Comparison of ENCODE assay signal across 8 cellular contexts in genomic region chr3:185935465-185936263, GRCh38. TPM values are rescaled to one million over a fixed set of nuclear protein-coding genes. Genes with fewer than 3 reads are reported as not detected.
DNase-seq lines count a peak whose midpoint lies in the region; ATAC-seq, FAIRE-seq and TF ChIP-seq lines count a peak whose summit lies in the region.

No MANE protein-coding gene starts in this region.

- H3K23ac ChIP-seq in mesenchymal stem cell (ENCODE audit: low read length in 2 of 2) = no peak overlapping the region

- no peak overlapping the region for H2AFZ ChIP-seq in ACC112 (ENCODE audit: low read length, unreplicated experiment)
- no peak overlapping the region for H2AFZ ChIP-seq in GM12878 (ENCODE audit: control insufficient read depth, low read depth, low read length)
- no peak overlapping the region for H2AFZ ChIP-seq in mesenchymal stem cell (ENCODE audit: low read depth, low read length)

- TF ChIP-seq EP300 in GM12878 (IDR thresholded peaks at IDR 0.05; ENCODE audit: borderline replicate concordance in 1 of 2, control insufficient read depth in 1 of 2, low read depth in 2 of 2, low read length in 2 of 2) = no peak

- peak overlapping the region; percentile 96 for H3K27ac ChIP-seq in ACC112 (ENCODE audit: low read depth, low read length)
- H3K27ac ChIP-seq in GM12878 (ENCODE audit: control insufficient read depth, insufficient read depth) = peak overlapping the region; percentile 100
- no peak overlapping the region for H3K27ac ChIP-seq in mesenchymal stem cell (ENCODE audit: low read length, poor library complexity, severe bottlenecking)

- no peak overlapping the region for H2AK5ac ChIP-seq in mesenchymal stem cell (ENCODE audit: low read length, severe bottlenecking)

- H2BK5ac ChIP-seq in mesenchymal stem cell (ENCODE audit: low read depth, low read length, poor library complexity, severe bottlenecking) = no peak overlapping the region

- peaks cover 71% of the 10 kb centered on the region for H3K79me2 ChIP-seq in ACC112 (ENCODE audit: control insufficient read depth, insufficient read depth, low read length, unreplicated experiment)
- peaks cover 72% of the 10 kb centered on the region for H3K79me2 ChIP-seq in GM12878 (ENCODE audit: control insufficient read depth, insufficient read depth, low read length)

- no TSS peak for BruUV-seq in GM12878 (replicated peaks; lab: Mats Ljungman, UMichigan)

- H3K9me3 ChIP-seq in GM12878 (replicated peaks; ENCODE audit: control insufficient read depth, insufficient read depth, low read length) (no peaks in the 10 kb centered on the region; the same call in 2 of the 3 replicates), mesenchymal stem cell (ENCODE audit: control insufficient read depth, low read length) (no peaks in the 10 kb centered on the region)

- no peak overlapping the region for H3K18ac ChIP-seq in mesenchymal stem cell (ENCODE audit: low read depth in 1 of 2, low read length in 2 of 2)

- RAD21 ChIA-PET in GM12878 (lab: Charles Lee; ENCODE audit: unreplicated experiment) = interaction anchor here (1.0 kb wide), 1 partner anchor 8 kb away, joined by 5 read pairs; no protein-coding TSS in a partner anchor

- H3K9ac ChIP-seq in GM12878 (ENCODE audit: control insufficient read depth, insufficient read depth, low read length) (peak overlapping the region; percentile 100), mesenchymal stem cell (ENCODE audit: low read length) (peak overlapping the region; percentile 100)

- H3K36me3 ChIP-seq in ACC112 (ENCODE audit: insufficient read depth, low read length) (peaks cover 35% of the 10 kb centered on the region), GM12878 (ENCODE audit: control insufficient read depth in 2 of 2, insufficient read depth in 2 of 2, low read length in 1 of 2) (peaks cover 0 to 8% of the 10 kb centered on the region in 2 experiments; a peak in 2 of 4 replicates), mesenchymal stem cell (ENCODE audit: control insufficient read depth in 1 of 2, insufficient read depth in 2 of 2, low read depth in 1 of 2, low read length in 2 of 2) (peaks cover 0 to 5% of the 10 kb centered on the region in 2 experiments)

- TF ChIP-seq RAD21 in GM12878 (IDR thresholded peaks at IDR 0.05; ENCODE audit: insufficient read depth, low read depth, low read length) = no peak

- H3K79me1 ChIP-seq in mesenchymal stem cell (replicated peaks; ENCODE audit: low read length, poor library complexity, severe bottlenecking) = no peaks in the 10 kb centered on the region

- intact Hi-C loops in GM12878 (cut with micrococcal nuclease; ENCODE audit: unreplicated experiment) = loop anchor here (5.0 to 10.0 kb wide), 3 partner anchors 637 to 1089 kb away; partner anchors contain the start of genes DNAJB11 and EIF4A2

- H4K8ac ChIP-seq in mesenchymal stem cell (ENCODE audit: low read length) = no peak overlapping the region

- H3K4me3 ChIP-seq in ACC112 (ENCODE audit: low read depth, low read length) (peak overlapping the region; percentile 95), HFF-Myc (replicated peaks; ENCODE audit: low read depth, low read length) (peak overlapping the region; percentile 99), GM12878 (peak overlapping the region; percentile 95), mesenchymal stem cell (ENCODE audit: insufficient read depth in 1 of 2, low read depth in 1 of 2, low read length in 2 of 2) (peak overlapping the region; percentile 4 to 100)

- H3K27me3 ChIP-seq in ACC112 (ENCODE audit: insufficient read depth, low read length) = no peaks in the 10 kb centered on the region
- H3K27me3 ChIP-seq in GM12878 (replicated peaks in 1 of 2; ENCODE audit: control insufficient read depth in 2 of 2, insufficient read depth in 2 of 2, low read length in 1 of 2) = no peaks in the 10 kb centered on the region
- H3K27me3 ChIP-seq in mesenchymal stem cell (ENCODE audit: control insufficient read depth in 1 of 2, insufficient read depth in 1 of 2, low read length in 2 of 2) = no peaks in the 10 kb centered on the region

- in situ Hi-C loops in GM12878 (cut with MboI) = loop anchor here (25.0 kb wide), 1 partner anchor 852 kb away; the partner anchor contains the start of gene EIF4A2

- H3K14ac ChIP-seq in mesenchymal stem cell (ENCODE audit: low read length in 2 of 2) = no peak overlapping the region

- H3K4me2 ChIP-seq in GM12878 (ENCODE audit: control insufficient read depth, insufficient read depth) (peak overlapping the region; percentile 65), mesenchymal stem cell (ENCODE audit: low read length, poor library complexity, severe bottlenecking) (peak overlapping the region; percentile 93)

- H4K91ac ChIP-seq in mesenchymal stem cell (ENCODE audit: low read length) = no peak overlapping the region

- POLR2A ChIA-PET in GM12878 (lab: Charles Lee) = interaction anchor here (0.6 to 2.5 kb wide), 8 partner anchors 8 to 849 kb away, joined by 3 to 12 read pairs (median 4); no protein-coding TSS in a partner anchor

- peaks cover 35% of the 10 kb centered on the region for H3K4me1 ChIP-seq in ACC112 (ENCODE audit: control insufficient read depth, insufficient read depth, low read length, unreplicated experiment)
- H3K4me1 ChIP-seq in GM12878 (ENCODE audit: control insufficient read depth, insufficient read depth, low read length) = peaks cover 8% of the 10 kb centered on the region; the same call in 1 of the 2 replicates
- no peaks in the 10 kb centered on the region for H3K4me1 ChIP-seq in mesenchymal stem cell (ENCODE audit: control insufficient read depth, insufficient read depth, low read depth, low read length)

- H2BK15ac ChIP-seq in mesenchymal stem cell (ENCODE audit: low read depth, poor library complexity, severe bottlenecking) = no peak overlapping the region

- DNase-seq in HFF-Myc (ENCODE audit: extremely low read depth, low read depth) (no peak), GM12878 (ENCODE audit: low read depth, low spot score) (no peak), mesenchymal stem cell (no peak), NCI-H526 (lab: John Stamatoyannopoulos, UW) (no peak)
- no peak for DNase-seq in stimulated activated CD8-positive, alpha-beta memory T cell treated with anti-CD3 and anti-CD28 coated beads, Interleukin-4, amount 100 ng/mL, for 48 hours
- DNase-seq in activated CD4-positive, CD25-positive, alpha-beta regulatory T cell (lab: John Stamatoyannopoulos, UW) = no peak

- ATAC-seq in GM12878 = no peak
- no peak for ATAC-seq in HG03520 (IDR thresholded peaks at IDR 0.05; ENCODE audit: unreplicated experiment)

- 0% methylated on average over 11 of the region's 11 CpGs for WGBS in GM12878 (ENCODE audit: insufficient coverage, insufficient replicate concordance, low lambda C conversion rate, missing lambda C conversion rate)
- 0% methylated on average over 8 of the region's 11 CpGs for WGBS in mesenchymal stem cell

- CTCF ChIA-PET in GM12878 (lab: Yijun Ruan, JAX) = interaction anchor here (1.0 to 2.6 kb wide), 4 partner anchors 8 to 681 kb away, joined by 3 to 7 read pairs (median 4); no protein-coding TSS in a partner anchor

- no peak overlapping the region for H2BK12ac ChIP-seq in mesenchymal stem cell (ENCODE audit: low read length in 2 of 2)

- H4K20me1 ChIP-seq in GM12878 (ENCODE audit: control insufficient read depth, insufficient read depth) = peaks cover 7% of the 10 kb centered on the region

- SMC1A ChIA-PET in GM12878 (lab: Charles Lee; ENCODE audit: uncharacterized antibody, unreplicated experiment) = interaction anchor here (0.6 to 1.8 kb wide), 3 partner anchors 8 to 676 kb away, joined by 3 to 11 read pairs (median 5); no protein-coding TSS in a partner anchor

- no peak for TF ChIP-seq CTCF in HFF-Myc (IDR thresholded peaks at IDR 0.05; ENCODE audit: low read depth, low read length, missing control alignments)
- no peak for TF ChIP-seq CTCF in GM12878 (IDR thresholded peaks at IDR 0.05 in 2 of 3, conservative IDR thresholded peaks at IDR 0.05 in 1 of 3; ENCODE audit: control insufficient read depth in 2 of 3, extremely low read depth in 1 of 3, insufficient read depth in 1 of 3, low read depth in 3 of 3, low read length in 3 of 3)

- no peak overlapping the region for H2BK120ac ChIP-seq in mesenchymal stem cell (ENCODE audit: low read depth, low read length)

- TF ChIP-seq POLR2A in GM12878 (IDR thresholded peaks at IDR 0.05; ENCODE audit: low read depth, low read length) = no peak

- no peak for FAIRE-seq in GM12878 (lab: Jason Lieb, UNC)

- H3K4ac ChIP-seq in mesenchymal stem cell (ENCODE audit: low read depth in 1 of 2, low read length in 2 of 2) = no peak overlapping the region

TF ChIP-seq in GM12878, 131 proteins besides CTCF, POLR2A, EP300 and RAD21 (continues in another document):
- TF ChIP-seq, protein P1, sequence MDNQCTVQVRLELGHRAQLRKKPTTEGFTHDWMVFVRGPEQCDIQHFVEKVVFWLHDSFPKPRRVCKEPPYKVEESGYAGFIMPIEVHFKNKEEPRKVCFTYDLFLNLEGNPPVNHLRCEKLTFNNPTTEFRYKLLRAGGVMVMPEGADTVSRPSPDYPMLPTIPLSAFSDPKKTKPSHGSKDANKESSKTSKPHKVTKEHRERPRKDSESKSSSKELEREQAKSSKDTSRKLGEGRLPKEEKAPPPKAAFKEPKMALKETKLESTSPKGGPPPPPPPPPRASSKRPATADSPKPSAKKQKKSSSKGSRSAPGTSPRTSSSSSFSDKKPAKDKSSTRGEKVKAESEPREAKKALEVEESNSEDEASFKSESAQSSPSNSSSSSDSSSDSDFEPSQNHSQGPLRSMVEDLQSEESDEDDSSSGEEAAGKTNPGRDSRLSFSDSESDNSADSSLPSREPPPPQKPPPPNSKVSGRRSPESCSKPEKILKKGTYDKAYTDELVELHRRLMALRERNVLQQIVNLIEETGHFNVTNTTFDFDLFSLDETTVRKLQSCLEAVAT (IDR thresholded peaks at IDR 0.05) = 0 out of 2 replicates have a peak, but pooled peaks have one; percentile 0
- no peak for TF ChIP-seq NRF1 (conservative IDR thresholded peaks at IDR 0.05; ENCODE audit: low read depth, low read length)

RNA-seq across cellular contexts. Expression of gene TRA2B, which starts 2.1 kb away (rescaled TPM):
- total RNA-seq in GM12878 (2013; cell fraction: nucleolus; rRNA removed) = 623 and 632 TPM in 2 replicates
- total RNA-seq in GM12878 (2014; rRNA removed) (302 and 313 TPM in 2 replicates), GM12878 (2014; rRNA removed; fragmentation: Illumina TruSeq; extraction: Trizol) (286 and 317 TPM in 2 replicates), GM12878 (2021) (213 and 233 TPM in 2 replicates)
- 121 TPM for polyA plus RNA-seq in GM12878 (2011; ENCODE audit: low read depth)
- polyA plus RNA-seq in GM12878 (2011; rRNA removed) (284 and 406 TPM in 2 replicates), GM12878 (2014; fragmentation: Illumina TruSeq; extraction: Trizol) (271 and 356 TPM in 2 replicates), GM12878 (2014; fragmentation: Nextera tagmentation; extraction: Ambion mirVana) (100 to 1,000 TPM; 130 to 153 TPM), GM12878 (2014; rRNA removed) (267 and 277 TPM in 2 replicates), GM12878 (2016; fragmentation: Nextera tagmentation; extraction: Ambion mirVana) (100 to 1,000 TPM; 285 to 291 TPM)
- 144 and 166 TPM in 2 replicates for polyA plus RNA-seq in GM12878 (2011; cell fraction: cytosol; rRNA removed)
- polyA plus RNA-seq in GM12878 (2011; cell fraction: nucleus; rRNA removed) = 281 and 356 TPM in 2 replicates
- 129 and 187 TPM in 2 replicates for polyA plus RNA-seq in GM12878 (2012)
- 214 and 234 TPM in 2 replicates for polyA minus RNA-seq in GM12878 (2011; rRNA and poly(A)+ RNA removed)
- 134 and 165 TPM in 2 replicates for polyA minus RNA-seq in GM12878 (2011; cell fraction: cytosol; rRNA and poly(A)+ RNA removed)
- 363 and 564 TPM in 2 replicates for polyA minus RNA-seq in GM12878 (2011; cell fraction: nucleus; rRNA and poly(A)+ RNA removed)
- 130 TPM for polyA plus RNA-seq in mesenchymal stem cell (2013, experiment 1 of 2)
- polyA plus RNA-seq in mesenchymal stem cell (2013, experiment 2 of 2) = 133 TPM
